In the genomic region with DNA sequence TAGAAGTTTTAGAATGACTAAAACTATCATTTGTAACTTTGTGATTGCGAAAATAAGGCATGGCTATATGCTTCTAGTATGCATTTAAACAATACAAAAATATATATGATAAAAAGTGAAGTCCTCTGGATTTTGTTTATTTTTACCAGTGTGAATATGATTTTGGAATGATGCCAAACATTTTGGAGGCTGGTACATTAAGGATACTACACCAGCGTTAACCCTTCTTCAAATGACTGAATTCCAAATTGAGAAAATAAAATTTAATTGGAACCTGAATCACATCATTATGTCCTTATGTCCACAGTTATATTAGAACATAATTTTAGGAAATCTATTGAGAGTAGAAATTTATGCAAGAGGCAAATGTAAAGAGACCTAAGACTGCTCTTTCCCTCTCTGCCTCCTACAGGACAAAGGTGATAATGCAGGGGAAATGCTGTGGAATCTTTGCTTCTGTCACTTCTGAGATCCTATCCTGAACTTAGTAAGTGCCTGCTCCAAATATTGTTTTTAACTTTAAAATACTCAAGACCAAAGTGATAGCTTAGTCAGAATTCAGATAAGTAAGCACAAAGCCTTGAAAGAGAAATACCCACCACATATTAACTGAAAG, we compare ENCODE assay signal across 12 cellular contexts.
A peak's percentile ranks its signal among the peaks of the same experiment; 100 is the strongest.
DNase-seq lines count a peak whose midpoint lies in the region; ATAC-seq and TF ChIP-seq lines count a peak whose summit lies in the region.
"Had no signal": no experiment of that assay in that cellular context is flagged by ENCODE, and none has a peak within 500 bp of the region (broad histone marks: within the 10 kb centered on the region; RNA-seq: fewer than 3 reads in every experiment).

No MANE protein-coding gene starts in this region.

- ATAC-seq in GM18520 (IDR thresholded peaks at IDR 0.05; ENCODE audit: unreplicated experiment), result no peak
- ATAC-seq in activated naive CD8-positive, alpha-beta T cell treated with anti-CD3 and anti-CD28 coated beads, Interleukin-2, amount 50 U/mL, for 24 hours, result no peak

- peak; percentile 21 for DNase-seq in HFF-Myc (ENCODE audit: extremely low read depth, low read depth)
- DNase-seq in SK-MEL-5 (ENCODE audit: low read depth, low spot score), result peak; percentile 39
- DNase-seq in germinal center (ENCODE audit: low spot score), result peak; percentile 5
- DNase-seq in NCI-H1105 (lab: John Stamatoyannopoulos, UW), result no peak
- no peak for DNase-seq in NCI-H1694 treated with DMSO at 0.1 percent for 48 hours (lab: John Stamatoyannopoulos, UW)
- DNase-seq in activated naive CD8-positive, alpha-beta T cell treated with anti-CD3 and anti-CD28 coated beads, Interleukin-2, amount 50 U/mL, for 24 hours, result no peak
- DNase-seq: amniotic stem cell, NCI-H1694, T1000 had no signal

- in situ Hi-C loops in SK-MEL-5 (cut with HindIII; ENCODE audit: low pct_unique_long_range_greater_than_20kb, low sequenced_read_pairs), result no loop called here

- H3K4me3 ChIP-seq in HFF-Myc (replicated peaks; ENCODE audit: low read depth, low read length), result no peak overlapping the region
- H3K4me3 ChIP-seq: prostate gland had no signal

- H3K27me3 Mint-ChIP-seq in activated naive CD8-positive, alpha-beta T cell treated with anti-CD3 and anti-CD28 coated beads, Interleukin-2, amount 50 U/mL, for 24 hours, result no peaks in the 10 kb centered on the region

- no peak overlapping the region for H3K27ac ChIP-seq in C4-2B
- H3K27ac ChIP-seq: prostate gland had no signal

- H3K36me3 Mint-ChIP-seq in activated naive CD8-positive, alpha-beta T cell treated with anti-CD3 and anti-CD28 coated beads, Interleukin-2, amount 50 U/mL, for 24 hours (ENCODE audit: low read depth), result no peaks in the 10 kb centered on the region

- H3K4me1 Mint-ChIP-seq in activated naive CD8-positive, alpha-beta T cell treated with anti-CD3 and anti-CD28 coated beads, Interleukin-2, amount 50 U/mL, for 24 hours, result no peaks in the 10 kb centered on the region

- no peak overlapping the region for H3K27ac Mint-ChIP-seq in activated naive CD8-positive, alpha-beta T cell treated with anti-CD3 and anti-CD28 coated beads, Interleukin-2, amount 50 U/mL, for 24 hours

- TF ChIP-seq CTCF in C4-2B (conservative IDR thresholded peaks at IDR 0.05), result peak; percentile 86
- peak; percentile 67 for TF ChIP-seq CTCF in HFF-Myc (IDR thresholded peaks at IDR 0.05; ENCODE audit: low read depth, low read length, missing control alignments)

- no peaks in the 10 kb centered on the region for H3K9me3 Mint-ChIP-seq in activated naive CD8-positive, alpha-beta T cell treated with anti-CD3 and anti-CD28 coated beads, Interleukin-2, amount 50 U/mL, for 24 hours

- H3K4me3 Mint-ChIP-seq in activated naive CD8-positive, alpha-beta T cell treated with anti-CD3 and anti-CD28 coated beads, Interleukin-2, amount 50 U/mL, for 24 hours, result no peak overlapping the region

Comparison
In these comparisons a context has a peak if more than half of its experiments do, and no peak if none do; other contexts are left out.
1. DNase-seq: peak in HFF-Myc (single experiment), SK-MEL-5 (single experiment) and germinal center (single experiment); none in NCI-H1105 (single experiment), NCI-H1694 treated with DMSO at 0.1 percent for 48 hours (single experiment) and activated naive CD8-positive, alpha-beta T cell treated with anti-CD3 and anti-CD28 coated beads, Interleukin-2, amount 50 U/mL, for 24 hours (single experiment).